Comparison of ENCODE assay signal across 8 cellular contexts in genomic region chr19:2456301-2456570, GRCh38. TPM values are rescaled to one million over a fixed set of nuclear protein-coding genes. Genes with fewer than 3 reads are reported as not detected.
DNase-seq lines count a peak whose midpoint lies in the region; ATAC-seq, FAIRE-seq and TF ChIP-seq lines count a peak whose summit lies in the region.

No MANE protein-coding gene starts in this region.

- H3K36me3 Mint-ChIP-seq in IgD-negative memory B cell = peaks cover 2% of the 10 kb centered on the region
- no peaks in the 10 kb centered on the region for H3K36me3 Mint-ChIP-seq in nephron progenitor cell (ENCODE audit: low read depth)

- no peaks in the 10 kb centered on the region for H3K36me3 ChIP-seq in effector memory CD4-positive, alpha-beta T cell (ENCODE audit: control insufficient read depth, insufficient read depth, low read length)

- no peak for FAIRE-seq in H54 (lab: Jason Lieb, UNC)

- no peak for TF ChIP-seq POLR2A in H54 (IDR thresholded peaks at IDR 0.05; ENCODE audit: low read depth, low read length)

- H3K4me3 Mint-ChIP-seq in IgD-negative memory B cell (peak overlapping the region; percentile 70 to 94 (median 89)), nephron progenitor cell (peak overlapping the region; percentile 85)

- H3K4me3 ChIP-seq in effector memory CD4-positive, alpha-beta T cell (ENCODE audit: insufficient read depth, low read depth, low read length, poor library complexity, severe bottlenecking) = peak overlapping the region; percentile 88

- no peaks in the 10 kb centered on the region for H3K27me3 Mint-ChIP-seq in IgD-negative memory B cell
- peaks cover 3% of the 10 kb centered on the region for H3K27me3 Mint-ChIP-seq in nephron progenitor cell (ENCODE audit: low read depth, poor library complexity)

- TF ChIP-seq CTCF in nephron progenitor cell (IDR thresholded peaks at IDR 0.05) = no peak

- DNase-seq in effector memory CD4-positive, alpha-beta T cell = no peak
- DNase-seq in nephron progenitor cell = no peak
- DNase-seq in H54 (ENCODE audit: insufficient read length, low spot score) = no peak
- no peak for DNase-seq in hippocampal formation (lab: John Stamatoyannopoulos, UW)
- no peak for DNase-seq in NCI-H446 treated with DMSO at 0.1 percent for 48 hours (lab: John Stamatoyannopoulos, UW)
- no peak for DNase-seq in UCSD-AML1 (lab: John Stamatoyannopoulos, UW; ENCODE audit: unreplicated experiment)

- peak overlapping the region; percentile 75 for H3K27ac ChIP-seq in effector memory CD4-positive, alpha-beta T cell (ENCODE audit: insufficient read depth, low read length, poor library complexity, severe bottlenecking)

- H3K9me3 Mint-ChIP-seq in IgD-negative memory B cell (no peaks in the 10 kb centered on the region), nephron progenitor cell (no peaks in the 10 kb centered on the region)

- ATAC-seq in GM19023 (IDR thresholded peaks at IDR 0.05; ENCODE audit: unreplicated experiment) = peak; percentile 22

- peak overlapping the region in 2 of 3 donors; percentile 56 to 92 for H3K27ac Mint-ChIP-seq in IgD-negative memory B cell
- no peak overlapping the region for H3K27ac Mint-ChIP-seq in nephron progenitor cell

- H3K9me3 ChIP-seq in effector memory CD4-positive, alpha-beta T cell (ENCODE audit: control insufficient read depth, low read length) = no peaks in the 10 kb centered on the region

- H3K4me1 ChIP-seq in effector memory CD4-positive, alpha-beta T cell (ENCODE audit: control insufficient read depth, insufficient read depth, low read length, poor library complexity, severe bottlenecking) = peaks cover 14% of the 10 kb centered on the region

- no peaks in the 10 kb centered on the region for H3K27me3 ChIP-seq in effector memory CD4-positive, alpha-beta T cell (replicated peaks; ENCODE audit: control insufficient read depth, insufficient read depth, low read length, poor library complexity, severe bottlenecking)

- peaks cover 9 to 15% (median 10%) of the 10 kb centered on the region in 3 donors for H3K4me1 Mint-ChIP-seq in IgD-negative memory B cell
- H3K4me1 Mint-ChIP-seq in nephron progenitor cell = peaks cover 22% of the 10 kb centered on the region

RNA-seq across cellular contexts. Expression of gene LMNB2, which starts 0.5 kb away (rescaled TPM):
- polyA plus RNA-seq in IgD-negative memory B cell = 4.6 TPM

RNA-seq across cellular contexts. Expression of gene GADD45B, which starts 19.7 kb away (rescaled TPM):
- polyA plus RNA-seq in IgD-negative memory B cell = 98.0 TPM

RNA-seq across cellular contexts. Expression of gene TIMM13, which starts 28.9 kb away (rescaled TPM):
- 69.1 TPM for polyA plus RNA-seq in IgD-negative memory B cell
